9 cellular contexts compared by ENCODE assay signal in genomic region chr1:29202053-29202452, GRCh38. TPM values are rescaled to one million over a fixed set of nuclear protein-coding genes. Genes with fewer than 3 reads are reported as not detected.
A peak's percentile ranks its signal among the peaks of the same experiment; 100 is the strongest.
DNase-seq lines count a peak whose midpoint lies in the region; TF ChIP-seq lines count a peak whose summit lies in the region.
"Had no signal": no experiment of that assay in that cellular context is flagged by ENCODE, and none has a peak within 500 bp of the region (broad histone marks: within the 10 kb centered on the region; RNA-seq: fewer than 3 reads in every experiment).

No MANE protein-coding gene starts in this region.

- intact Hi-C loops in lower leg skin (cut with DNase I; ENCODE audit: low total_unique reads): loop anchor here (10.0 kb wide), 1 partner anchor 157 kb away; no protein-coding TSS in a partner anchor

- CTCF ChIA-PET in AG04450 (lab: Charles Lee): interaction anchor here (0.6 to 4.6 kb wide), 45 partner anchors 9 to 1702 kb away, joined by 3 to 108 read pairs (median 5); partner anchors contain the start of genes SRSF4 and TMEM200B

- H3K4me1 ChIP-seq in neutrophil (ENCODE audit: control insufficient read depth in 1 of 2, insufficient read depth in 1 of 2, low read depth in 1 of 2, low read length in 1 of 2): peaks cover 9 to 13% of the 10 kb centered on the region in 2 experiments

- TF ChIP-seq POLR2A in NB4 (IDR thresholded peaks at IDR 0.05; ENCODE audit: extremely low read depth, insufficient read length) (no peak), lower leg skin (IDR thresholded peaks at IDR 0.05) (no peak)

- 23 to 56% methylated on average over 1 of the region's 1 CpG for WGBS in lower leg skin, 2 donors

- DNase-seq in AG04450 (ENCODE audit: low read depth, low spot score): no peak
- peak; percentile 40 for DNase-seq in NB4 (ENCODE audit: low read depth)
- DNase-seq in coronary artery (ENCODE audit: low spot score): no peak
- DNase-seq in stimulated activated CD4-positive, alpha-beta T cell treated with anti-CD3 and anti-CD28 coated beads, Interleukin-2, amount 100 ng/mL, for 48 hours: no peak
- no peak for DNase-seq in lower leg skin (ENCODE audit: low spot score in 2 of 2)
- no peak for DNase-seq in epidermal melanocyte (ENCODE audit: insufficient read length, low spot score)
- DNase-seq in UCSD-AML1 (lab: John Stamatoyannopoulos, UW; ENCODE audit: unreplicated experiment): no peak

- H3K4me3 ChIP-seq in AG04450 (ENCODE audit: low read depth, low read length): no peak overlapping the region
- no peak overlapping the region for H3K4me3 ChIP-seq in NB4 (ENCODE audit: low read depth, low read length)
- H3K4me3 ChIP-seq in coronary artery: no peak overlapping the region
- H3K4me3 ChIP-seq in neutrophil (ENCODE audit: low read depth in 1 of 2, low read length in 1 of 2): no peak overlapping the region
- H3K4me3 ChIP-seq in lower leg skin (ENCODE audit: low read depth, poor library complexity, severe bottlenecking): no peak overlapping the region

- H3K36me3 ChIP-seq in neutrophil: no peaks in the 10 kb centered on the region

- POLR2A ChIA-PET in AG04450 (lab: Yijun Ruan, JAX): interaction anchor here (1.0 to 3.3 kb wide), 5 partner anchors 20 to 323 kb away, joined by 3 to 29 read pairs (median 5); partner anchors contain the start of gene SRSF4

- TF ChIP-seq CTCF in AG04450 (IDR thresholded peaks at IDR 0.05; ENCODE audit: low read depth, low read length): no peak
- no peak for TF ChIP-seq CTCF in NB4 (IDR thresholded peaks at IDR 0.05; ENCODE audit: low read depth, low read length)
- no peak for TF ChIP-seq CTCF in coronary artery (IDR thresholded peaks at IDR 0.05)
- no peak for TF ChIP-seq CTCF in neutrophil (IDR thresholded peaks at IDR 0.05)
- TF ChIP-seq CTCF in lower leg skin (IDR thresholded peaks at IDR 0.05): no peak

- peak overlapping the region; percentile 92 for H3K27ac ChIP-seq in AG04450 (ENCODE audit: low read depth, low read length)
- H3K27ac ChIP-seq in coronary artery: peak overlapping the region; percentile 34 to 86
- peak overlapping the region; percentile 23 for H3K27ac ChIP-seq in neutrophil

- no peaks in the 10 kb centered on the region for H3K9me3 ChIP-seq in AG04450 (ENCODE audit: control insufficient read depth, insufficient read depth, low read length)
- H3K9me3 ChIP-seq in neutrophil: no peaks in the 10 kb centered on the region

- H3K27me3 ChIP-seq in AG04450 (ENCODE audit: control insufficient read depth, insufficient read depth, low read length) (no peaks in the 10 kb centered on the region), neutrophil (no peaks in the 10 kb centered on the region)

RNA-seq across cellular contexts. Expression of gene SRSF4, which starts 20.4 kb away (rescaled TPM):
- polyA plus RNA-seq in AG04450 (2011; rRNA removed): 39.7 and 45.6 TPM in 2 replicates
- 31.5 and 36.5 TPM in 2 replicates for polyA minus RNA-seq in AG04450 (2011; rRNA and poly(A)+ RNA removed)
- 10 to 100 TPM; 47.3 to 89.4 (median 58.5) TPM for total RNA-seq in lower leg skin

RNA-seq across cellular contexts. Expression of gene MECR, which starts 28.7 kb away (rescaled TPM):
- polyA plus RNA-seq in AG04450 (2011; rRNA removed): 18.2 and 23.4 TPM in 2 replicates
- polyA minus RNA-seq in AG04450 (2011; rRNA and poly(A)+ RNA removed): 27.4 and 35.4 TPM in 2 replicates
- 10 to 100 TPM; 23.2 to 28.3 (median 25.3) TPM for total RNA-seq in lower leg skin

RNA-seq across cellular contexts. Expression of gene PTPRU, which starts 34.3 kb away (rescaled TPM):
- polyA plus RNA-seq in AG04450 (2011; rRNA removed): 7.8 and 9.7 TPM in 2 replicates
- 18.5 and 23.1 TPM in 2 replicates for polyA minus RNA-seq in AG04450 (2011; rRNA and poly(A)+ RNA removed)
- 10 to 100 TPM; 15.9 to 56.3 (median 30.6) TPM for total RNA-seq in lower leg skin
- total RNA-seq: CD4-positive, CD25-positive, alpha-beta regulatory T cell had no signal
- polyA plus RNA-seq: CD4-positive, CD25-positive, alpha-beta regulatory T cell had no signal

Comparison
In these comparisons a context has a peak if more than half of its experiments do, and no peak if none do; other contexts are left out.
1. H3K27ac ChIP-seq: peak in every context shown above with its lines; median percentile 92 in AG04450; 60 in coronary artery; 23 in neutrophil.